8 cellular contexts compared by ENCODE assay signal in the genomic region with DNA sequence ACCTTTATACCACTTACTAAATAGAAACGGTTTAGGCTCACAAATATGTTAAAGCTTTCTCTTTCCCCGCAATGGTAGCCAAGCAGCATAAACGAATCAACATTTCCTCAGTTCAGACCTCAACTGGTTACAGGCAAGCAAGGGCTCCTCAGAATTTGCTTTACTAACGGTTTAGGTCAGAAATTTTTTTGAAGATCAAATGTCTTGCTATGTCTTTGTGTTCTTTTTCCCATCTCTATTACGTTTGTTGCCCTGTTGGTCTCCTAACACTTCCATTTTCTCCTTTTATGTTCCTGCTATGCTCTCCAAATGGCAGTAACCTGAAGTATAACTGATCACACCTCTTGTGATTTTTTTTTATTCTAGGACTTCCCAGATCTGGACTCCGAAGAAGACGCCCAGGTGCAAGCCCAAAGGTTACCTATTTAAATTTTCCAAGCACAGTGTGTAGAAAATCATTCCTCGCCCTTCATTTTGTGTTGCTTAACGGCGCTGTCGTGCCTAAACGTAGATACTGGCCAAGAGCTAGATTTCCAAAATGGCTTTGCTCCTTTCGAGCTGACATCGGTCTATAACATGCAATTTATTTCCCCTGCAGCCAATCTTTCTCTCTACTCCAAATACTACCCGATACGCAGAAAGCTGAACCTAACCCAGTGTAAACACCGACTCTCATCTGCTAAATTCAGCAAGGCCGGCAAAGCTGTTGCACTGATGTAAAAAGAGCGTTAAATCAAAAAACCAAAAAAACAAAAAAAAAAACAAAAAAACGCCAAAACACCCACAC. TPM values are rescaled to one million over a fixed set of nuclear protein-coding genes. Genes with fewer than 3 reads are reported as not detected.
DNase-seq lines count a peak whose midpoint lies in the region; ATAC-seq and TF ChIP-seq lines count a peak whose summit lies in the region.

No MANE protein-coding gene starts in this region.

- H3K9me3 Mint-ChIP-seq in type B pancreatic cell = no peaks in the 10 kb centered on the region

- peaks cover 4% of the 10 kb centered on the region for H3K27me3 Mint-ChIP-seq in type B pancreatic cell

- H3K4me3 Mint-ChIP-seq in type B pancreatic cell = peak overlapping the region; percentile 95

- peaks cover 11% of the 10 kb centered on the region for H3K36me3 Mint-ChIP-seq in type B pancreatic cell

- peak overlapping the region; percentile 73 for H3K4me3 ChIP-seq in epithelial cell of esophagus (ENCODE audit: low read length)

- H3K27ac Mint-ChIP-seq in type B pancreatic cell = peak overlapping the region; percentile 99

- TF ChIP-seq CTCF in epithelial cell of esophagus (IDR thresholded peaks at IDR 0.05; ENCODE audit: insufficient read depth, low read depth, low read length, missing control alignments) = no peak
- no peak for TF ChIP-seq CTCF in type B pancreatic cell (conservative IDR thresholded peaks at IDR 0.05)

- DNase-seq in stimulated activated CD8-positive, alpha-beta memory T cell treated with anti-CD3 and anti-CD28 coated beads, Interleukin-12 subunit alpha, Interleukin-12 subunit beta, amount 100 ng/mL, for 1 hour (ENCODE audit: low read depth) = peak; percentile 18
- no peak for DNase-seq in stimulated activated CD8-positive, alpha-beta memory T cell treated with anti-CD3 and anti-CD28 coated beads, Interleukin-4, amount 100 ng/mL, for 48 hours
- DNase-seq in NCI-H2081 (lab: John Stamatoyannopoulos, UW) = peak; percentile 34 to 74
- DNase-seq in activated CD4-positive, alpha-beta T cell treated with anti-CD3 and anti-CD28 coated beads for 1 hour = peak; percentile 24
- peak; percentile 39 for DNase-seq in epithelial cell of esophagus (ENCODE audit: low read depth)
- DNase-seq in myocyte (ENCODE audit: low read depth) = peak; percentile 77
- DNase-seq in type B pancreatic cell (ENCODE audit: extremely low spot score, unreplicated experiment) = no peak

- peak; percentile 3 for ATAC-seq in HG03039 (IDR thresholded peaks at IDR 0.05; ENCODE audit: unreplicated experiment)

- H3K4me1 Mint-ChIP-seq in type B pancreatic cell (ENCODE audit: unreplicated experiment) = peaks cover 38% of the 10 kb centered on the region

RNA-seq across cellular contexts. Expression of a gene that starts 0.7 kb away (rescaled TPM):
- total RNA-seq in myocyte = 19.7 and 24.0 TPM in 2 replicates
- polyA plus RNA-seq in myocyte (2012) = 9.7 TPM
- 25.4 and 32.5 TPM in 2 replicates for total RNA-seq in type B pancreatic cell (ENCODE audit: low replicate concordance)

RNA-seq across cellular contexts. Expression of a gene that starts 41.7 kb away (rescaled TPM):
- 11.5 and 18.5 TPM in 2 replicates for total RNA-seq in myocyte
- polyA plus RNA-seq in myocyte (2012) = 6.5 TPM
- total RNA-seq in type B pancreatic cell (ENCODE audit: low replicate concordance) = 16.6 and 19.6 TPM in 2 replicates

Comparison
In these comparisons a context has a peak if more than half of its experiments do, and no peak if none do; other contexts are left out.
1. DNase-seq: peak in stimulated activated CD8-positive, alpha-beta memory T cell treated with anti-CD3 and anti-CD28 coated beads, Interleukin-12 subunit alpha, Interleukin-12 subunit beta, amount 100 ng/mL, for 1 hour (single experiment), NCI-H2081 (2 of 2), activated CD4-positive, alpha-beta T cell treated with anti-CD3 and anti-CD28 coated beads for 1 hour (single experiment), epithelial cell of esophagus (single experiment) and myocyte (single experiment); none in stimulated activated CD8-positive, alpha-beta memory T cell treated with anti-CD3 and anti-CD28 coated beads, Interleukin-4, amount 100 ng/mL, for 48 hours (single experiment) and type B pancreatic cell (single experiment).